ENCODE assay signal across 8 cellular contexts in the genomic region with DNA sequence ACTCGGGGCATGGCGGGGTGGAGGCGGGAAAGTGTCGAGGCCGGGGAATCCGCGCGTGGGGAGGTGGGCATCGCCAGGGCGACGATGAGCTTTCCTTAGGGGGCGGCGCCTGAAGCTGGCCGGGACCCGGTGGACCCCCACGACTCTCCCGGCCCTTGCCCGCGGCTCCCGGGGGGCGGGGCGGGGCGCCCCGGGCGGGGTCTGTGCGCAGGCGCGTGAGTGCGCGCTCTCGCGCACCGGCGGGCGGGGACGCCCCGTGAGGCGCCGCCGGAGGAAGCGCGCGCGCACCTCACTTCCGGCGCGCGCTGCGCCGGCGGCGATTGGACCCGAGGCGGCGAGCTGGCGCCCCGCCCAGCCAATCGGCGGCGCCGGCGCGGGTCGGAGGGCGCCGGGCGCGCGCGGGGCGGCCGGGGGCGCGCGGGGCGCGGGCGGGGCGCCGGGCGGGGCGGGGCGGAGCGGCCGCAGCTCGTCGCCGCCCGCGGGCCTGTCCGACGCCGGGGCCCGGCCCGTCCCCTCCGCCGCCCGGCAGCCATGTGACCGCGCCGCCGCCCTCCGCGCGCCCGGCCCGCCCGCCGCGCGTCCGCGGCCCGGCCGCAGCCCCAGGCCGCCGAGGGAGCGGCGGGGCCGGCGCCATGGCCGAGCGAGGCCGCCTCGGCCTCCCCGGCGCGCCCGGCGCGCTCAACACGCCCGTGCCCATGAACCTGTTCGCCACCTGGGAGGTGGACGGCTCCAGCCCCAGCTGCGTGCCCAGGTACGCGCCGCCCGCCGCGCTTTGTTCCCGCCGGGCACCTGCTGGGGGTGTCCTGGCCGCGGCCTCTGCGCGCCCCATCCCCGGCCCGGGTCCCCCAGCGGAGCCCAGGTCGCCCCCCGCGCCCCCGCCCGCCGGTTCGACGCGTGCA. TPM values are rescaled to one million over a fixed set of nuclear protein-coding genes. Genes with fewer than 3 reads are reported as not detected.
DNase-seq lines count a peak whose midpoint lies in the region; ATAC-seq and TF ChIP-seq lines count a peak whose summit lies in the region.

A gene (plus strand): TSS at position 462 of the 899 bp plus-strand sequence. CDS start 171 bp downstream, at position 633.

- H3K27ac Mint-ChIP-seq in activated naive CD8-positive, alpha-beta T cell: peak within 1 kb of the TSS; percentile 61
- H3K27ac Mint-ChIP-seq in glutamatergic neuron (ENCODE audit: unreplicated experiment): peak within 1 kb of the TSS; percentile 95
- peak within 1 kb of the TSS; percentile 88 for H3K27ac Mint-ChIP-seq in osteocyte (ENCODE audit: unreplicated experiment)

- H3K27me3 ChIP-seq in tibial nerve: no peaks in the 10 kb centered on the region

- H3K4me1 ChIP-seq in tibial nerve: peaks cover 0 to 44% (median 30%) of the 10 kb centered on the region in 4 donors

- H3K27me3 Mint-ChIP-seq in activated naive CD8-positive, alpha-beta T cell: no peaks in the 10 kb centered on the region
- H3K27me3 Mint-ChIP-seq in glutamatergic neuron (ENCODE audit: unreplicated experiment): peaks cover 10% of the 10 kb centered on the region
- no peaks in the 10 kb centered on the region for H3K27me3 Mint-ChIP-seq in osteocyte (ENCODE audit: unreplicated experiment)

- TF ChIP-seq EP300 in tibial nerve (IDR thresholded peaks at IDR 0.05): peak in 1 of 2 donors; percentile 40

- H3K9me3 Mint-ChIP-seq in activated naive CD8-positive, alpha-beta T cell (ENCODE audit: low read depth): no peaks in the 10 kb centered on the region
- H3K9me3 Mint-ChIP-seq in glutamatergic neuron (ENCODE audit: unreplicated experiment) (peaks cover 5% of the 10 kb centered on the region), osteocyte (ENCODE audit: unreplicated experiment) (no peaks in the 10 kb centered on the region)

- H3K36me3 ChIP-seq in tibial nerve: no peaks in the 10 kb centered on the region

- ATAC-seq in GM21825 (IDR thresholded peaks at IDR 0.05; ENCODE audit: unreplicated experiment) (peak; percentile 61), SK-N-SH treated with all-trans-retinoic acid at 6 μM for 48 hours (peak; percentile 64)

- peak within 1 kb of the TSS; percentile 63 to 91 (median 85) for H3K4me3 ChIP-seq in tibial nerve

- peak within 1 kb of the TSS; percentile 88 for H3K4me3 Mint-ChIP-seq in activated naive CD8-positive, alpha-beta T cell
- H3K4me3 Mint-ChIP-seq in glutamatergic neuron (ENCODE audit: unreplicated experiment) (peak within 1 kb of the TSS; percentile 96), osteocyte (ENCODE audit: unreplicated experiment) (peak within 1 kb of the TSS; percentile 85)

- 0% methylated on average over 15 of the region's 160 CpGs; no CpG with 5 or more reads in 1 of the 2 donors for WGBS in tibial nerve, 2 donors

- peaks cover 30% of the 10 kb centered on the region for H3K4me1 Mint-ChIP-seq in activated naive CD8-positive, alpha-beta T cell (ENCODE audit: low read depth)
- peaks cover 15% of the 10 kb centered on the region for H3K4me1 Mint-ChIP-seq in glutamatergic neuron (ENCODE audit: low read depth, unreplicated experiment)
- H3K4me1 Mint-ChIP-seq in osteocyte (ENCODE audit: unreplicated experiment): peaks cover 28% of the 10 kb centered on the region

- TF ChIP-seq CTCF in glutamatergic neuron (IDR thresholded peaks at IDR 0.05; ENCODE audit: partially characterized antibody, unreplicated experiment): no peak
- TF ChIP-seq CTCF in osteocyte (IDR thresholded peaks at IDR 0.05): no peak
- no peak for TF ChIP-seq CTCF in tibial nerve (IDR thresholded peaks at IDR 0.05)

- no peaks in the 10 kb centered on the region for H3K9me3 ChIP-seq in tibial nerve

- peak within 1 kb of the TSS; percentile 93 to 100 (median 98) for H3K27ac ChIP-seq in tibial nerve

- peak; percentile 59 for DNase-seq in ELF-1 (ENCODE audit: low read depth, low spot score)
- peak; percentile 92 for DNase-seq in LoVo (ENCODE audit: low spot score)
- DNase-seq in glutamatergic neuron: peak; percentile 78
- DNase-seq in osteocyte (ENCODE audit: extremely low spot score, unreplicated experiment): peak; percentile 91
- peak; percentile 38 to 54 for DNase-seq in tibial nerve (ENCODE audit: low spot score in 2 of 2)

- no peaks in the 10 kb centered on the region for H3K36me3 Mint-ChIP-seq in activated naive CD8-positive, alpha-beta T cell
- H3K36me3 Mint-ChIP-seq in glutamatergic neuron (ENCODE audit: unreplicated experiment): no peaks in the 10 kb centered on the region
- H3K36me3 Mint-ChIP-seq in osteocyte (ENCODE audit: unreplicated experiment): no peaks in the 10 kb centered on the region

- TF ChIP-seq POLR2A in tibial nerve (IDR thresholded peaks at IDR 0.05): peak in 1 of 2 donors; percentile 39

TF ChIP-seq in SK-N-SH treated with all-trans-retinoic acid at 6 μM for 48 hours, 23 proteins besides CTCF, POLR2A, EP300 and RAD21 (continues in another document):
- no peak for TF ChIP-seq ZNF565 (CRISPR knock-in tag; conservative IDR thresholded peaks at IDR 0.05; ENCODE audit: low read depth)
- TF ChIP-seq, protein P1, sequence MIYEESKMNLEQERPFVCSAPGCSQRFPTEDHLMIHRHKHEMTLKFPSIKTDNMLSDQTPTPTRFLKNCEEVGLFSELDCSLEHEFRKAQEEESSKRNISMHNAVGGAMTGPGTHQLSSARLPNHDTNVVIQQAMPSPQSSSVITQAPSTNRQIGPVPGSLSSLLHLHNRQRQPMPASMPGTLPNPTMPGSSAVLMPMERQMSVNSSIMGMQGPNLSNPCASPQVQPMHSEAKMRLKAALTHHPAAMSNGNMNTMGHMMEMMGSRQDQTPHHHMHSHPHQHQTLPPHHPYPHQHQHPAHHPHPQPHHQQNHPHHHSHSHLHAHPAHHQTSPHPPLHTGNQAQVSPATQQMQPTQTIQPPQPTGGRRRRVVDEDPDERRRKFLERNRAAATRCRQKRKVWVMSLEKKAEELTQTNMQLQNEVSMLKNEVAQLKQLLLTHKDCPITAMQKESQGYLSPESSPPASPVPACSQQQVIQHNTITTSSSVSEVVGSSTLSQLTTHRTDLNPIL (CRISPR knock-in tag; IDR thresholded peaks at IDR 0.05; ENCODE audit: low read depth): no peak
- no peak for TF ChIP-seq BACH2 (CRISPR knock-in tag; IDR thresholded peaks at IDR 0.05; ENCODE audit: borderline replicate concordance)
- TF ChIP-seq TOX (CRISPR knock-in tag; IDR thresholded peaks at IDR 0.05; ENCODE audit: borderline replicate concordance): no peak
- TF ChIP-seq ARNTL (CRISPR knock-in tag; IDR thresholded peaks at IDR 0.05; ENCODE audit: borderline replicate concordance, low read depth): no peak
- TF ChIP-seq SNAI2 (CRISPR knock-in tag; IDR thresholded peaks at IDR 0.05): no peak
- no peak for TF ChIP-seq PPARA (CRISPR knock-in tag; IDR thresholded peaks at IDR 0.05; ENCODE audit: borderline replicate concordance)
- TF ChIP-seq ISL1 (CRISPR knock-in tag; IDR thresholded peaks at IDR 0.05): no peak
- TF ChIP-seq TCF4 (CRISPR knock-in tag; IDR thresholded peaks at IDR 0.05; ENCODE audit: borderline replicate concordance): no peak
- TF ChIP-seq CSDC2 (CRISPR knock-in tag; IDR thresholded peaks at IDR 0.05): no peak
- no peak for TF ChIP-seq ZFP3 (CRISPR knock-in tag; IDR thresholded peaks at IDR 0.05)
- TF ChIP-seq GLIS3 (CRISPR knock-in tag; IDR thresholded peaks at IDR 0.05): no peak
- TF ChIP-seq, protein P2, sequence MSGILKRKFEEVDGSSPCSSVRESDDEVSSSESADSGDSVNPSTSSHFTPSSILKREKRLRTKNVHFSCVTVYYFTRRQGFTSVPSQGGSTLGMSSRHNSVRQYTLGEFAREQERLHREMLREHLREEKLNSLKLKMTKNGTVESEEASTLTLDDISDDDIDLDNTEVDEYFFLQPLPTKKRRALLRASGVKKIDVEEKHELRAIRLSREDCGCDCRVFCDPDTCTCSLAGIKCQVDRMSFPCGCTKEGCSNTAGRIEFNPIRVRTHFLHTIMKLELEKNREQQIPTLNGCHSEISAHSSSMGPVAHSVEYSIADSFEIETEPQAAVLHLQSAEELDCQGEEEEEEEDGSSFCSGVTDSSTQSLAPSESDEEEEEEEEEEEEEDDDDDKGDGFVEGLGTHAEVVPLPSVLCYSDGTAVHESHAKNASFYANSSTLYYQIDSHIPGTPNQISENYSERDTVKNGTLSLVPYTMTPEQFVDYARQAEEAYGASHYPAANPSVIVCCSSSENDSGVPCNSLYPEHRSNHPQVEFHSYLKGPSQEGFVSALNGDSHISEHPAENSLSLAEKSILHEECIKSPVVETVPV (CRISPR knock-in tag; IDR thresholded peaks at IDR 0.05): no peak
- TF ChIP-seq, protein P3, sequence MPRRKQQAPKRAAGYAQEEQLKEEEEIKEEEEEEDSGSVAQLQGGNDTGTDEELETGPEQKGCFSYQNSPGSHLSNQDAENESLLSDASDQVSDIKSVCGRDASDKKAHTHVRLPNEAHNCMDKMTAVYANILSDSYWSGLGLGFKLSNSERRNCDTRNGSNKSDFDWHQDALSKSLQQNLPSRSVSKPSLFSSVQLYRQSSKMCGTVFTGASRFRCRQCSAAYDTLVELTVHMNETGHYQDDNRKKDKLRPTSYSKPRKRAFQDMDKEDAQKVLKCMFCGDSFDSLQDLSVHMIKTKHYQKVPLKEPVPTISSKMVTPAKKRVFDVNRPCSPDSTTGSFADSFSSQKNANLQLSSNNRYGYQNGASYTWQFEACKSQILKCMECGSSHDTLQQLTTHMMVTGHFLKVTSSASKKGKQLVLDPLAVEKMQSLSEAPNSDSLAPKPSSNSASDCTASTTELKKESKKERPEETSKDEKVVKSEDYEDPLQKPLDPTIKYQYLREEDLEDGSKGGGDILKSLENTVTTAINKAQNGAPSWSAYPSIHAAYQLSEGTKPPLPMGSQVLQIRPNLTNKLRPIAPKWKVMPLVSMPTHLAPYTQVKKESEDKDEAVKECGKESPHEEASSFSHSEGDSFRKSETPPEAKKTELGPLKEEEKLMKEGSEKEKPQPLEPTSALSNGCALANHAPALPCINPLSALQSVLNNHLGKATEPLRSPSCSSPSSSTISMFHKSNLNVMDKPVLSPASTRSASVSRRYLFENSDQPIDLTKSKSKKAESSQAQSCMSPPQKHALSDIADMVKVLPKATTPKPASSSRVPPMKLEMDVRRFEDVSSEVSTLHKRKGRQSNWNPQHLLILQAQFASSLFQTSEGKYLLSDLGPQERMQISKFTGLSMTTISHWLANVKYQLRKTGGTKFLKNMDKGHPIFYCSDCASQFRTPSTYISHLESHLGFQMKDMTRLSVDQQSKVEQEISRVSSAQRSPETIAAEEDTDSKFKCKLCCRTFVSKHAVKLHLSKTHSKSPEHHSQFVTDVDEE (CRISPR knock-in tag; IDR thresholded peaks at IDR 0.05): no peak
- no peak for TF ChIP-seq ZNF70 (CRISPR knock-in tag; IDR thresholded peaks at IDR 0.05)
- no peak for TF ChIP-seq RARB (CRISPR knock-in tag; IDR thresholded peaks at IDR 0.05)

RNA-seq across cellular contexts. Expression of the gene that starts here (rescaled TPM):
- 263 TPM for total RNA-seq in glutamatergic neuron (ENCODE audit: unreplicated experiment)
- 109 and 115 TPM in 2 replicates for total RNA-seq in osteocyte
- 100 to 1,000 TPM; 142 to 225 (median 183) TPM for total RNA-seq in tibial nerve

Comparison
In these comparisons a context has a peak if more than half of its experiments do, and no peak if none do; other contexts are left out.
1. Peak in every context shown above with its lines: DNase-seq, ATAC-seq, H3K4me3 ChIP-seq and H3K27ac ChIP-seq.